In the genomic region with DNA sequence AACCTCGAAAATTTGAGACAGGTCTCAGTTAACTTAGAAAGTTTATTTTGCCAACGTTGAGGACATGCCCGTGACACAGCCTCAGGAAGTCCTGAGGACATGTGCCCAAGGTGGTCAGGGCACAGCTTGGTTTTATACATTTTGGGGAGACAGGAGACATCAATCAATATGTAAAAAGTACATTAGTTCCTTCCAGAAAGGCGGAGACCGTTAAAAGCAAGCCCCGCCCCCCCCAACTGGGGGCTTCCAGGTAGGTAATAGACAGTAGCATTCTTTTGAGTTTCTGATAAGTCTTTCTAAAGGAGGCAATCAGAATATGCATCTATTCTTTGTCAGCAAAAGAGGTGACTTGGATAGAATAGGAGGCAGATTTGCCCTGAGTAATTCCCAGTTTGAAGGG, we compare ENCODE assay signal across 8 cellular contexts. TPM values are rescaled to one million over a fixed set of nuclear protein-coding genes. Genes with fewer than 3 reads are reported as not detected.
DNase-seq lines count a peak whose midpoint lies in the region; ATAC-seq and TF ChIP-seq lines count a peak whose summit lies in the region.

No MANE protein-coding gene starts in this region.

- no peak for TF ChIP-seq CTCF in gastroesophageal sphincter (IDR thresholded peaks at IDR 0.05)

- POLR2A ChIA-PET in T-cell (lab: Charles Lee) = interaction anchor here (0.5 to 0.8 kb wide), 4 partner anchors 13 to 1200 kb away, joined by 3 to 5 read pairs (median 4); a partner anchor contains a TSS

- H3K9me3 Mint-ChIP-seq in T-cell = no peaks in the 10 kb centered on the region

- DNase-seq in T-cell (peak in 5 of 34 experiments; percentile 1 to 11 (median 6)), skeletal muscle cell (ENCODE audit: low read depth) (no peak), NCI-H345 (lab: John Stamatoyannopoulos, UW) (no peak), cortex of kidney (lab: John Stamatoyannopoulos, UW) (no peak), AG20443 (ENCODE audit: low spot score) (no peak)

- TF ChIP-seq POLR2A in GM18505 (IDR thresholded peaks at IDR 0.05; ENCODE audit: borderline replicate concordance, extremely low read depth, insufficient read depth, insufficient read length) (no peak), gastroesophageal sphincter (IDR thresholded peaks at IDR 0.05) (no peak)

- H3K27ac ChIP-seq in gastroesophageal sphincter = peak overlapping the region; percentile 8 to 90 (median 85)

- H3K27me3 ChIP-seq in gastroesophageal sphincter = no peaks in the 10 kb centered on the region

- H3K27me3 Mint-ChIP-seq in T-cell = no peaks in the 10 kb centered on the region

- no peak for TF ChIP-seq EP300 in gastroesophageal sphincter (IDR thresholded peaks at IDR 0.05)

- 0 to 19% methylated on average over 1 to 6 of the region's 6 CpGs for WGBS in gastroesophageal sphincter (ENCODE audit: low coverage in 1 of 2), 2 donors

- H3K9me3 ChIP-seq in gastroesophageal sphincter = no peaks in the 10 kb centered on the region

- CTCF ChIA-PET in T-cell (lab: Charles Lee) = interaction anchor here in 1 of 2 donors (0.5 to 1.7 kb wide), 7 partner anchors 10 to 311 kb away, joined by 3 to 7 read pairs (median 3); no protein-coding TSS in a partner anchor

- H3K4me1 Mint-ChIP-seq in T-cell = peaks cover 36 to 56% (median 55%) of the 10 kb centered on the region in 3 donors

- peak; percentile 3 for ATAC-seq in GM18505 (IDR thresholded peaks at IDR 0.05; ENCODE audit: unreplicated experiment)
- ATAC-seq in HG02571 (IDR thresholded peaks at IDR 0.05; ENCODE audit: unreplicated experiment) = peak; percentile 7
- ATAC-seq in T-cell (replicated peaks in 1 of 4) = peak; percentile 3 to 9 (median 4)
- no peak for ATAC-seq in gastroesophageal sphincter

- peaks cover 0 to 8% of the 10 kb centered on the region in 2 donors for H3K36me3 ChIP-seq in gastroesophageal sphincter

- H3K4me3 Mint-ChIP-seq in T-cell = peak overlapping the region; percentile 92 to 97 (median 96)

- H3K27ac Mint-ChIP-seq in T-cell = peak overlapping the region; percentile 87 to 96

- H3K36me3 Mint-ChIP-seq in T-cell = peaks cover 11% of the 10 kb centered on the region

- peak overlapping the region; percentile 48 to 90 for H3K4me3 ChIP-seq in gastroesophageal sphincter
- peak overlapping the region; percentile 75 for H3K4me3 ChIP-seq in skeletal muscle cell (ENCODE audit: low read depth, low read length)

- peaks cover 0 to 52% (median 2%) of the 10 kb centered on the region in 3 donors for H3K4me1 ChIP-seq in gastroesophageal sphincter

RNA-seq across cellular contexts. Expression of a gene that starts 0.6 kb away (rescaled TPM):
- total RNA-seq in T-cell = 10 to 100 TPM; 15.2 to 26.1 (median 21.0) TPM
- total RNA-seq in gastroesophageal sphincter = 100 to 1,000 TPM in 1 of 4 donors, 10 to 100 TPM in 3; 68.7 to 117 (median 86.4) TPM
